Comparison of ENCODE assay signal across 1 cellular context in the genomic region with DNA sequence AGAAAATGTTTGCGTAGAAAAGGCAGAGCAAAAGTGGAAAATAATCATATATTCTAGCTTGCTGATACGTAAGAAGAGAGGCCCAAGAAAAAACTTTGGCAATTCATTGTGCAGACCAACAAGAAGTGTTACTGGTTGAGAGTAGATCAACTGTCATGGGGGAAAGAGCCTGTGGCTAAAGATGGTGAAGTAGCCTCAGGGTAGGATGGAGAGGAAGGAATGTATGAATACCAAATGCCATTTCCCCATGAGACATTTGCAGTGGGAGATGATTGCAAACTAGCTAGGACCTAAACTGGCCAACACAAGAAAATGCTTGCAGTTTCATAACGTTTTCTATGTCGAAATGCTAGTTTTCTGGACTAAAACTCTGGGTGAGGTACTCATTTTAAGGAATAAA.
TF ChIP-seq lines count a peak whose summit lies in the region.

No MANE protein-coding gene starts in this region.

TF ChIP-seq in H1, 55 proteins besides CTCF, POLR2A, EP300 and RAD21:
- TF ChIP-seq KDM4A (IDR thresholded peaks at IDR 0.05; ENCODE audit: low read depth, low read length, severe bottlenecking): no peak
- TF ChIP-seq SAP30 (IDR thresholded peaks at IDR 0.05; ENCODE audit: insufficient read depth, insufficient replicate concordance, low read length): no peak
- TF ChIP-seq TAF7 (optimal IDR thresholded peaks at IDR 0.05; ENCODE audit: borderline replicate concordance, low read depth, low read length): no peak
- TF ChIP-seq CTBP2 (IDR thresholded peaks at IDR 0.05; ENCODE audit: borderline replicate concordance, insufficient read depth, insufficient read length, low read length): no peak
- no peak for TF ChIP-seq GTF2F1 (IDR thresholded peaks at IDR 0.05; ENCODE audit: borderline replicate concordance, low read depth, low read length)
- no peak for TF ChIP-seq PHF8 (conservative IDR thresholded peaks at IDR 0.05; ENCODE audit: low read depth, low read length)
- no peak for TF ChIP-seq JUN (IDR thresholded peaks at IDR 0.05; ENCODE audit: low read depth, low read length)
- no peak for TF ChIP-seq CHD1 (IDR thresholded peaks at IDR 0.05; ENCODE audit: low read depth, low read length)
- no peak for TF ChIP-seq POU5F1 (IDR thresholded peaks at IDR 0.05; ENCODE audit: low read depth, low read length)
- no peak for TF ChIP-seq TBP (IDR thresholded peaks at IDR 0.05; ENCODE audit: low read depth, low read length)
- TF ChIP-seq KDM5A (IDR thresholded peaks at IDR 0.05; ENCODE audit: low read length): no peak
- no peak for TF ChIP-seq FOSL1 (IDR thresholded peaks at IDR 0.05; ENCODE audit: insufficient read depth, low read depth, low read length)
- no peak for TF ChIP-seq CHD2 (IDR thresholded peaks at IDR 0.05; ENCODE audit: low read length)
- TF ChIP-seq BCL11A (IDR thresholded peaks at IDR 0.05; ENCODE audit: low read depth in 2 of 2, low read length in 2 of 2): no peak
- no peak for TF ChIP-seq TCF12 (IDR thresholded peaks at IDR 0.05; ENCODE audit: low read depth, low read length)
- no peak for TF ChIP-seq JUND (IDR thresholded peaks at IDR 0.05; ENCODE audit: low read length)
- TF ChIP-seq SIN3A (conservative IDR thresholded peaks at IDR 0.05 in 1 of 2, IDR thresholded peaks at IDR 0.05 in 1 of 2; ENCODE audit: low read depth in 1 of 2, low read length in 2 of 2): no peak
- no peak for TF ChIP-seq CBX5 (IDR thresholded peaks at IDR 0.05; ENCODE audit: low read depth, low read length)
- TF ChIP-seq GABPA (IDR thresholded peaks at IDR 0.05; ENCODE audit: borderline replicate concordance, insufficient read depth, low read length): no peak
- TF ChIP-seq KDM1A (IDR thresholded peaks at IDR 0.05; ENCODE audit: borderline replicate concordance, low read length): no peak
